In the genomic region with DNA sequence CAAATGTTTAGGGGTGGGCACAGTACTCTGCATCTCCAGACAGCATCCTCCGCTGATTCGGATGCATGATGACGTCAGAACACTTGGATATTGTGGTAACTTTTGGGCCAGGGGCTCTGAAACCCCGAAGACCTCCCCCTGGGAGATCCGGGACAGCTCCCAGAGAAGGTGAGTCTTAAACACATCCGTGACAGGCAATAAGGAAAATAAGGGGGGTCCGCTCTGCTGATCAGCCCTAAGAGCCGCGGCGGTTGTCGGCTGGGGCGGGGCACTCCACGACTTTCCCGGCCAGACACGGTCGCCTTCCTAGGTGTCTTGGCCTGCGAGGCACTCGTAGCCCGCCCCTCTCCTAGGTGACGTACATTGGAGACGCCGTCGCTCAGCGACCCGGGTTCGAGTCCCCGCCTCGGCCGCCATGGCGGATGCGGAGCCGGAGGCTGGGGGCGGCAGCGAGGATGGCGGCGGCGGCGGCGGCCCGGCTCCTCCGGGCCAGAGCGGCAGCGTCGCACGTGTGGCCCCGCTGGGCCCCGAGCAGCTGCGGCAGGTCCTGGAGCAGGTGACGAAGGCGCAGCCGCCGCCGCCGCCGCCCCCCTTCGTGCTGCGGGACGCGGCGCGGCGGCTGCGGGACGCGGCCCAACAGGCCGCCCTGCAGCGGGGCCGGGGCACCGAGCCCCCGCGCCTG, we compare ENCODE assay signal across 8 cellular contexts. TPM values are rescaled to one million over a fixed set of nuclear protein-coding genes. Genes with fewer than 3 reads are reported as not detected.
DNase-seq lines count a peak whose midpoint lies in the region; ATAC-seq and TF ChIP-seq lines count a peak whose summit lies in the region.

Gene ZNF839, plus strand, starts transcription at position 396 of the 682 bp plus-strand sequence. Its CDS starts 20 bp downstream, at position 416.

- H3K4me3 ChIP-seq in LNCaP clone FGC (ENCODE audit: low read depth, low read length) (peak within 1 kb of the TSS; percentile 77), muscle layer of duodenum (ENCODE audit: low read depth in 1 of 2, low read length in 2 of 2) (peak within 1 kb of the TSS; percentile 75 to 94)

- no peaks in the 10 kb centered on the region for H3K36me3 ChIP-seq in muscle layer of duodenum (ENCODE audit: control insufficient read depth in 1 of 2, insufficient read depth in 2 of 2, low read length in 2 of 2)

- no peak for TF ChIP-seq CTCF in LNCaP clone FGC (IDR thresholded peaks at IDR 0.05; ENCODE audit: control insufficient read depth, extremely low read depth, insufficient read depth)

- peak within 1 kb of the TSS; percentile 98 for H3K27ac ChIP-seq in muscle layer of duodenum (ENCODE audit: low read length)

- DNase-seq in DMS53 (lab: John Stamatoyannopoulos, UW) (peak; percentile 93), LNCaP clone FGC (ENCODE audit: low read depth) (peak; percentile 59), RKO (ENCODE audit: low spot score) (peak; percentile 94)
- DNase-seq in activated T-cell treated with anti-CD3 and anti-CD28 coated beads, Interleukin-2, amount 50 U/mL, for 48 hours = peak; percentile 97
- peak; percentile 91 for DNase-seq in stimulated activated CD8-positive, alpha-beta memory T cell treated with anti-CD3 and anti-CD28 coated beads, Interleukin-7, amount 100 ng/mL, for 24 hours (ENCODE audit: low read depth)

- no peaks in the 10 kb centered on the region for H3K27me3 ChIP-seq in muscle layer of duodenum (ENCODE audit: low read depth, low read length)

- no peaks in the 10 kb centered on the region for H3K9me3 ChIP-seq in muscle layer of duodenum (ENCODE audit: control insufficient read depth in 1 of 2, low read length in 2 of 2)

- peaks cover 13 to 33% of the 10 kb centered on the region in 2 donors for H3K4me1 ChIP-seq in muscle layer of duodenum (ENCODE audit: control insufficient read depth in 1 of 2, insufficient read depth in 2 of 2, low read length in 2 of 2)

- ATAC-seq in GM21786 (IDR thresholded peaks at IDR 0.05; ENCODE audit: unreplicated experiment) (peak; percentile 49), esophagus mucosa (peak; percentile 74)

RNA-seq across cellular contexts. Expression of gene ZNF839, which starts in this region (rescaled TPM):
- total RNA-seq in esophagus mucosa = 6.1 TPM

Comparison
In these comparisons a context has a peak if more than half of its experiments do, and no peak if none do; other contexts are left out.
1. Peak in every context shown above with its lines: DNase-seq, ATAC-seq, H3K4me3 ChIP-seq and H3K27ac ChIP-seq.